Comparison of ENCODE assay signal across 8 cellular contexts in genomic region chr14:68788275-68789001, GRCh38. TPM values are rescaled to one million over a fixed set of nuclear protein-coding genes. Genes with fewer than 3 reads are reported as not detected.
DNase-seq lines count a peak whose midpoint lies in the region; ATAC-seq and TF ChIP-seq lines count a peak whose summit lies in the region.

No MANE protein-coding gene starts in this region.

- no peak for TF ChIP-seq CTCF in GM06990 (IDR thresholded peaks at IDR 0.05; ENCODE audit: insufficient read depth, low read length, poor library complexity, severe bottlenecking)
- no peak for TF ChIP-seq CTCF in WTC11 (IDR thresholded peaks at IDR 0.05)
- TF ChIP-seq CTCF in foreskin fibroblast (IDR thresholded peaks at IDR 0.05; ENCODE audit: low read depth, low read length) = no peak
- no peak for TF ChIP-seq CTCF in mucosa of descending colon (IDR thresholded peaks at IDR 0.05)

- peaks cover 54% of the 10 kb centered on the region for H3K36me3 Mint-ChIP-seq in WTC11

- H3K4me1 Mint-ChIP-seq in WTC11 = peaks cover 41% of the 10 kb centered on the region

- intact Hi-C loops in mucosa of descending colon (cut with DNase I, micrococcal nuclease) = no loop called here

- H3K4me3 Mint-ChIP-seq in WTC11 = peak overlapping the region; percentile 36

- peak overlapping the region; percentile 92 for H3K27ac Mint-ChIP-seq in WTC11

- POLR2A ChIA-PET in WTC11 (lab: Charles Lee) = interaction anchor here (0.6 to 5.2 kb wide), 4 partner anchors 26 to 345 kb away, joined by 3 to 67 read pairs (median 4); no protein-coding TSS in a partner anchor

- H3K36me3 ChIP-seq in GM06990 (ENCODE audit: control insufficient read depth, insufficient read depth, low read length) (peaks cover 21% of the 10 kb centered on the region), mucosa of descending colon (ENCODE audit: low read depth) (no peaks in the 10 kb centered on the region)

- H3K4me3 ChIP-seq in GM06990 (replicated peaks; ENCODE audit: low read depth, low read length) (peak overlapping the region; percentile 5; the same call in 1 of the 2 replicates), foreskin fibroblast (ENCODE audit: low read depth in 1 of 2, low read length in 2 of 2) (peak overlapping the region; percentile 80 to 98), skeletal muscle cell (ENCODE audit: low read depth, low read length) (peak overlapping the region; percentile 99), mucosa of descending colon (no peak overlapping the region)

- H3K27me3 Mint-ChIP-seq in WTC11 (ENCODE audit: low read depth) = no peaks in the 10 kb centered on the region; the same call in 1 of the 2 replicates

- no peaks in the 10 kb centered on the region for H3K9me3 Mint-ChIP-seq in WTC11

- DNase-seq in GM06990 (ENCODE audit: extremely low read depth, insufficient read length) (no peak), WTC11 (ENCODE audit: low spot score) (no peak), foreskin fibroblast (no peak), skeletal muscle cell (ENCODE audit: low read depth) (no peak), mucosa of descending colon (no peak)
- DNase-seq in stimulated activated naive CD4-positive, alpha-beta T cell treated with Interleukin-2 at 50 U/mL for 16 hours (lab: John Stamatoyannopoulos, UW) = no peak

- H3K4me1 ChIP-seq in mucosa of descending colon (ENCODE audit: low read depth) = peaks cover 34% of the 10 kb centered on the region

- H3K27me3 ChIP-seq in GM06990 (replicated peaks; ENCODE audit: control insufficient read depth, insufficient read depth, low read length) = no peaks in the 10 kb centered on the region

- H3K9me3 ChIP-seq in mucosa of descending colon = no peaks in the 10 kb centered on the region

- CTCF ChIA-PET in WTC11 (lab: Charles Lee) = interaction anchor here (0.6 to 6.0 kb wide), 12 partner anchors 11 to 967 kb away, joined by 3 to 37 read pairs (median 6); no protein-coding TSS in a partner anchor

- ATAC-seq in WTC11 (no peak), HG03139 (IDR thresholded peaks at IDR 0.05; ENCODE audit: unreplicated experiment) (no peak), mucosa of descending colon (no peak), GM21447 (IDR thresholded peaks at IDR 0.05; ENCODE audit: unreplicated experiment) (no peak)

TF ChIP-seq in WTC11, 78 proteins besides CTCF, POLR2A, EP300 and RAD21:
- TF ChIP-seq SMAD4 (CRISPR knock-in tag; IDR thresholded peaks at IDR 0.05) (no peak), ZNF671 (CRISPR knock-in tag; IDR thresholded peaks at IDR 0.05) (no peak), ZNF121 (CRISPR knock-in tag; IDR thresholded peaks at IDR 0.05) (no peak), ZNF423 (CRISPR knock-in tag; IDR thresholded peaks at IDR 0.05) (no peak), USF2 (CRISPR knock-in tag; IDR thresholded peaks at IDR 0.05) (no peak), IRF1 (CRISPR knock-in tag; IDR thresholded peaks at IDR 0.05) (no peak), ATF6 (CRISPR knock-in tag; IDR thresholded peaks at IDR 0.05) (no peak), ZNF138 (CRISPR knock-in tag; conservative IDR thresholded peaks at IDR 0.05) (no peak), PREB (CRISPR knock-in tag; IDR thresholded peaks at IDR 0.05; ENCODE audit: borderline replicate concordance) (no peak), NR2C2 (CRISPR knock-in tag; IDR thresholded peaks at IDR 0.05) (no peak)
- TF ChIP-seq, protein P1, sequence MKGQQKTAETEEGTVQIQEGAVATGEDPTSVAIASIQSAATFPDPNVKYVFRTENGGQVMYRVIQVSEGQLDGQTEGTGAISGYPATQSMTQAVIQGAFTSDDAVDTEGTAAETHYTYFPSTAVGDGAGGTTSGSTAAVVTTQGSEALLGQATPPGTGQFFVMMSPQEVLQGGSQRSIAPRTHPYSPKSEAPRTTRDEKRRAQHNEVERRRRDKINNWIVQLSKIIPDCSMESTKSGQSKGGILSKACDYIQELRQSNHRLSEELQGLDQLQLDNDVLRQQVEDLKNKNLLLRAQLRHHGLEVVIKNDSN (CRISPR knock-in tag; IDR thresholded peaks at IDR 0.05) = no peak
- TF ChIP-seq, protein P2, sequence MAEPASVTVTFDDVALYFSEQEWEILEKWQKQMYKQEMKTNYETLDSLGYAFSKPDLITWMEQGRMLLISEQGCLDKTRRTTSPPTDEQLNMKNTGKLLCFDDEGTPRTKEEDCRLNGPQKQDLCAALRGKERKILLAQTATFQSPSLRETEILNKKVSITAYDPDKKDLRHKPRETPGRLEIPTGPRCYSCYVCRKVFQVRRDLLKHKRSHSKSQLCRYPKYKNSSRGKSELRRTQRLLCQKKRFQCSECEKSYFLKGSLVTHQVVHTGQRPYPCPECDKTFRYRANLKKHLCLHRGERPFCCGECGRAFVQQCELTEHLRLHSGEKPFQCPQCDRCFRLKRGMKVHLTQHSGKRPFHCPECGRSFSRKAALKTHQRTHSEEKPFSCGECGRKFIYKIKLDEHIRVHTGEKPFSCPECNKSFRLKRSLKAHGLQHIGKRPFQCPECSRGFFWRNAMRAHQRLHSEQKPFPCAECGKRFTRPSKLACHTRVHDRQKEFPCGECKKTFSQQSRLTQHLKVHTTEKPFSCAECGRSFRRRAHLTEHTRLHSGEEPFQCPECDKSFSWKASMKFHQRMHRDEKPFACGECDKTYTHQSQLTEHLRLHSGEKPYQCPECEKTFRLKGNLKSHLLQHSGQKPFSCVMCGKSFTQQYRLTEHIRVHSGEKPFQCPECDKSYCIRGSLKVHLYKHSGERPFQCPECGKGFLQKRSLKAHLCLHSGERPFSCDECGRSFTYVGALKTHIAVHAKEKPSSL (CRISPR knock-in tag; conservative IDR thresholded peaks at IDR 0.05) = no peak
TF ChIP-seq in WTC11: peak in this region for 0.

RNA-seq across cellular contexts. Expression of gene ZFP36L1, which starts 4.4 kb away (rescaled TPM):
- total RNA-seq in WTC11 (2021) = 132 to 150 TPM (median 148 TPM) in 3 replicates
- 100 to 1,000 TPM in 2 of 3 donors, 10 to 100 TPM in 1; 79.8 to 472 (median 103) TPM for total RNA-seq in mucosa of descending colon
